8 cellular contexts compared by ENCODE assay signal in the genomic region with DNA sequence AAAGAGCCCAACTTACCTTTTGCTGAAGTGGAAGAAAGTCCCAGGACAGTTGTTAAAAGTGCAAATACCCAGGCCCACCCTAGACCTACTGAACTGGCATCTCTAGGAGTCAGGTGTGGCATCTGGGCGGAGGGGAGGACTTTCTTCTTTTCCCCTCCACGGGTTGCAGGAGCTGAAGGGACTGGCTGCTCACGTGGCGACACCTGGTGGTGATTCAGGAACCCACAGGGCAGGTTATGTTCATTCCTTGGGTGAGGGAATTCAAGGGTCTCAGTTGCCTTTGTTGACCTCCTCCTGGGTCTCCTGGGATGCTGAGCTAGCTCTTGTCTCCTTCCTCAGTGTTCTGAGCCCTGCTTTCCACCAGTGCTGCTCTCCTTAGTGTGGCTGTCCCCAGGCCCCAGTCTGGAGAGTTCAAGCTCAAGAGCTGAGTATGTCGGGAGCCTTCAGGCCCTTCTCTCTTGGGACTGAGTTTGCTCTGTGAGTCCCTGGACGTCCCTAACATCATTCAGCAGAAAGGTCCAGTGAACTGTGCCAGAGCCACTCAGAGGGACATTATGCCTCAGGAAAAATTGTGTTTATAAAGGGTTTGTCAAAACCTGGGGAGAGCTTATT. TPM values are rescaled to one million over a fixed set of nuclear protein-coding genes. Genes with fewer than 3 reads are reported as not detected.
DNase-seq lines count a peak whose midpoint lies in the region; ATAC-seq and TF ChIP-seq lines count a peak whose summit lies in the region.

No MANE protein-coding gene starts in this region.

- H3K36me3 ChIP-seq in MG63 (no peaks in the 10 kb centered on the region), gastrocnemius medialis (peaks cover 0 to 22% of the 10 kb centered on the region in 2 donors)

- DNase-seq in AG04450 (ENCODE audit: low read depth, low spot score) (peak; percentile 27), MG63 (peak; percentile 39), T-helper 2 cell (peak; percentile 38 to 62 (median 54)), amygdala (lab: John Stamatoyannopoulos, UW) (peak in 47 of 56 donors; percentile 3 to 77 (median 30)), hepatic stellate cell (ENCODE audit: low spot score) (peak; percentile 83), gastrocnemius medialis (peak; percentile 57 to 71)

- POLR2A ChIA-PET in AG04450 (lab: Yijun Ruan, JAX) = interaction anchor here (0.7 kb wide), 2 partner anchors 47 to 125 kb away, joined by 3 read pairs; no protein-coding TSS in a partner anchor

- H3K27ac ChIP-seq in AG04450 (ENCODE audit: low read depth, low read length) = no peak overlapping the region
- peak overlapping the region in 3 of 4 donors; percentile 3 to 33 (median 26) for H3K27ac ChIP-seq in gastrocnemius medialis

- H3K4me3 ChIP-seq in AG04450 (ENCODE audit: low read depth, low read length) (no peak overlapping the region), MG63 (no peak overlapping the region), gastrocnemius medialis (no peak overlapping the region)

- intact Hi-C loops in gastrocnemius medialis (cut with DNase I; ENCODE audit: low total_unique reads) = loop anchor here (1.0 to 10.0 kb wide), 4 partner anchors 50 to 356 kb away; partner anchors contain the start of gene PAIP2B

- CTCF ChIA-PET in AG04450 (lab: Charles Lee) = interaction anchor here (0.6 to 12.7 kb wide), 29 partner anchors 9 to 1300 kb away, joined by 3 to 467 read pairs (median 5); partner anchors contain the start of gene ZNF638

- peaks cover 18% of the 10 kb centered on the region for H3K27me3 ChIP-seq in AG04450 (ENCODE audit: control insufficient read depth, insufficient read depth, low read length)
- H3K27me3 ChIP-seq in MG63 = no peaks in the 10 kb centered on the region
- H3K27me3 ChIP-seq in gastrocnemius medialis = no peaks in the 10 kb centered on the region

- in situ Hi-C loops in gastrocnemius medialis (cut with MboI; ENCODE audit: low sequenced_read_pairs in 4 of 4) = loop anchor here in 3 of 4 donors (5.0 to 25.0 kb wide), 6 partner anchors 46 to 1227 kb away; no protein-coding TSS in a partner anchor

- TF ChIP-seq POLR2A in gastrocnemius medialis (IDR thresholded peaks at IDR 0.05) = no peak

- peaks cover 8 to 12% of the 10 kb centered on the region in 2 donors for H3K4me1 ChIP-seq in gastrocnemius medialis

- no peaks in the 10 kb centered on the region for H3K9me3 ChIP-seq in AG04450 (ENCODE audit: control insufficient read depth, insufficient read depth, low read length)
- no peaks in the 10 kb centered on the region for H3K9me3 ChIP-seq in MG63
- H3K9me3 ChIP-seq in gastrocnemius medialis = no peaks in the 10 kb centered on the region

- ATAC-seq in GM18498 (IDR thresholded peaks at IDR 0.05; ENCODE audit: unreplicated experiment) = peak; percentile 72
- peak; percentile 68 to 85 for ATAC-seq in gastrocnemius medialis
- ATAC-seq in HG03045 (IDR thresholded peaks at IDR 0.05; ENCODE audit: unreplicated experiment) = no peak

- TF ChIP-seq CTCF in AG04450 (IDR thresholded peaks at IDR 0.05; ENCODE audit: low read depth, low read length) = peak; percentile 94
- TF ChIP-seq CTCF in gastrocnemius medialis (IDR thresholded peaks at IDR 0.05 in 4 of 5, conservative IDR thresholded peaks at IDR 0.05 in 1 of 5) = peak; percentile 87 to 97 (median 93)

RNA-seq across cellular contexts. Expression of gene DYSF, which starts 56.9 kb away (rescaled TPM):
- 0.02 and 0.07 TPM in 2 replicates for polyA plus RNA-seq in AG04450 (2011; rRNA removed)
- polyA minus RNA-seq in AG04450 (2011; rRNA and poly(A)+ RNA removed) = 0.26 and 1.1 TPM in 2 replicates
- total RNA-seq in MG63 (2014; rRNA removed; shearing (Covaris generic); ENCODE audit: low replicate concordance) = 1.1 and 1.4 TPM in 2 replicates
- total RNA-seq in gastrocnemius medialis = 100 to 1,000 TPM in 2 of 4 donors, 10 to 100 TPM in 2; 40.7 to 267 (median 153) TPM

Comparison
In these comparisons a context has a peak if more than half of its experiments do, and no peak if none do; other contexts are left out.
1. DNase-seq: peak in every context shown above with its lines; median percentile 83 in hepatic stellate cell; 64 in gastrocnemius medialis; 54 in T-helper 2 cell; 39 in MG63; 30 in amygdala; 27 in AG04450.
2. RNA of gene DYSF, which starts 56.9 kb away (total RNA-seq): 40.7 to 267 TPM in gastrocnemius medialis; 1.1 to 1.4 TPM in MG63; every median in the first group is over 10 times any median in the second.